Comparison of ENCODE assay signal across 19 cellular contexts in genomic region chr6:8243462-8243861, GRCh38.
DNase-seq lines count a peak whose midpoint lies in the region; ATAC-seq and TF ChIP-seq lines count a peak whose summit lies in the region.
"Had no signal": no experiment of that assay in that cellular context is flagged by ENCODE, and none has a peak within 500 bp of the region (broad histone marks: within the 10 kb centered on the region; RNA-seq: fewer than 3 reads in every experiment).

No MANE protein-coding gene starts in this region.

- H3K56ac ChIP-seq in IMR-90 (ENCODE audit: extremely low read depth, insufficient read depth, low read length) = no peak overlapping the region

- H3K14ac ChIP-seq in IMR-90 (replicated peaks; ENCODE audit: low read depth, low read length) = no peak overlapping the region

- H3K9me3 ChIP-seq in IMR-90 (ENCODE audit: control insufficient read depth, insufficient read depth, low read length) = no peaks in the 10 kb centered on the region
- H3K9me3 ChIP-seq: adrenal gland, Peyer's patch had no signal

- H3K79me1 ChIP-seq in IMR-90 (ENCODE audit: low read depth in 1 of 2, low read length in 2 of 2) = no peaks in the 10 kb centered on the region

- in situ Hi-C loops in ACHN (cut with HindIII; ENCODE audit: low pct_ligation_motif_present, low pct_unique_long_range_greater_than_20kb, low sequenced_read_pairs) = no loop called here
- in situ Hi-C loops in IMR-90 (cut with MboI; ENCODE audit: low sequenced_read_pairs) = no loop called here

- no peaks in the 10 kb centered on the region for H3K36me3 ChIP-seq in IMR-90 (ENCODE audit: control insufficient read depth, insufficient read depth, low read length)
- H3K36me3 ChIP-seq: adrenal gland, Peyer's patch had no signal

- H2BK120ac ChIP-seq in IMR-90 (ENCODE audit: low read depth, low read length) = no peak overlapping the region

- H4K8ac ChIP-seq in IMR-90 (ENCODE audit: low read depth in 2 of 2, low read length in 2 of 2) = no peak overlapping the region

- H3K4ac ChIP-seq in IMR-90 (ENCODE audit: low read depth, low read length) = no peak overlapping the region

- CTCF ChIA-PET in IMR-90 (lab: Yijun Ruan, JAX) = no interaction called here

- H3K4me1 ChIP-seq in IMR-90 (ENCODE audit: control insufficient read depth, insufficient read depth, low read length) = no peaks in the 10 kb centered on the region
- H3K4me1 ChIP-seq: adrenal gland, Peyer's patch had no signal

- H3K9ac ChIP-seq in IMR-90 (ENCODE audit: low read depth, low read length) = no peak overlapping the region

- dilution Hi-C loops in IMR-90 (cut with HindIII; ENCODE audit: low sequenced_read_pairs, unreplicated experiment) = no loop called here

- DNase-seq in ACHN (peak; percentile 11), IMR-90 (peak; percentile 6), fibroblast of pulmonary artery (ENCODE audit: low read depth) (peak; percentile 44), mesothelial cell of epicardium (ENCODE audit: low spot score in 2 of 2, unreplicated experiment in 2 of 2) (no peak), SW480 (ENCODE audit: low spot score) (no peak)
- DNase-seq: activated CD4-positive, alpha-beta memory T cell treated with anti-CD3 and anti-CD28 coated beads, Interleukin-2, amount 10 ng/mL, durations not matched to agents 7 days and 5 days; activated gamma-delta T cell treated with Interleukin-2 at 50 U/mL for 16 hours; activated T-cell treated with anti-CD3 and anti-CD28 coated beads for 4 hours; adrenal gland; central memory CD4-positive, alpha-beta T cell; head of caudate nucleus; NCI-H524; Peyer's patch; right cardiac atrium had no signal

- POLR2A ChIA-PET in IMR-90 (lab: Charles Lee; ENCODE audit: unreplicated experiment) = no interaction called here

- no peak for TF ChIP-seq POLR2A in IMR-90 (IDR thresholded peaks at IDR 0.05; ENCODE audit: low read depth, low read length)

- 28% methylated on average over 2 of the region's 3 CpGs; no CpG with 5 or more reads in 1 of the 2 experiments for WGBS in IMR-90 (ENCODE audit: extremely low coverage in 2 of 2, insufficient read length in 1 of 2), 2 experiments

- H3K27ac ChIP-seq in IMR-90 (ENCODE audit: insufficient read depth, low read length) = no peak overlapping the region
- H3K27ac ChIP-seq: adrenal gland, C4-2B, Peyer's patch had no signal

- H2BK20ac ChIP-seq in IMR-90 (ENCODE audit: low read depth, low read length) = no peak overlapping the region

- H3K36me3 Mint-ChIP-seq in mesothelial cell of epicardium = no peaks in the 10 kb centered on the region
- H3K36me3 Mint-ChIP-seq: WTC11 had no signal

- no peak overlapping the region for H2AK5ac ChIP-seq in IMR-90 (ENCODE audit: low read depth, low read length)

- no peak overlapping the region for H3K4me2 ChIP-seq in IMR-90 (ENCODE audit: low read depth, low read length)

- no peak overlapping the region for H3K18ac ChIP-seq in IMR-90 (ENCODE audit: low read depth, low read length)

- H3K23ac ChIP-seq in IMR-90 (ENCODE audit: low read depth, low read length) = no peak overlapping the region

- ATAC-seq in IMR-90 (ENCODE audit: low read depth) (no peak; the same call in 1 of the 2 replicates), GM19395 (IDR thresholded peaks at IDR 0.05; ENCODE audit: unreplicated experiment) (no peak), HG02884 (IDR thresholded peaks at IDR 0.05; ENCODE audit: unreplicated experiment) (no peak), GM19397 (IDR thresholded peaks at IDR 0.05; ENCODE audit: unreplicated experiment) (no peak)
- ATAC-seq: right cardiac atrium, WTC11 had no signal

- H2BK15ac ChIP-seq in IMR-90 (ENCODE audit: low read depth, low read length) = no peak overlapping the region

- H3K27ac Mint-ChIP-seq in mesothelial cell of epicardium = peak overlapping the region; percentile 91
- H3K27ac Mint-ChIP-seq: activated CD4-positive, alpha-beta memory T cell treated with anti-CD3 and anti-CD28 coated beads, Interleukin-2, amount 10 ng/mL, durations not matched to agents 7 days and 5 days; WTC11 had no signal

- TF ChIP-seq CTCF in IMR-90 (conservative IDR thresholded peaks at IDR 0.05; ENCODE audit: low read depth, low read length) = no peak
- no peak for TF ChIP-seq CTCF in fibroblast of pulmonary artery (IDR thresholded peaks at IDR 0.05; ENCODE audit: low read length, missing control alignments)
- TF ChIP-seq CTCF in mesothelial cell of epicardium (IDR thresholded peaks at IDR 0.05; ENCODE audit: unreplicated experiment) = no peak

- no peaks in the 10 kb centered on the region for H4K20me1 ChIP-seq in IMR-90 (ENCODE audit: insufficient read depth, low read length)

- no peak overlapping the region for H2BK5ac ChIP-seq in IMR-90 (ENCODE audit: low read depth, low read length, poor library complexity, severe bottlenecking)

- H3K9me1 ChIP-seq in IMR-90 (ENCODE audit: insufficient read depth, low read length) = no peaks in the 10 kb centered on the region

- intact Hi-C loops in IMR-90 (cut with micrococcal nuclease) = no loop called here

- peaks cover 70% of the 10 kb centered on the region for H3K4me1 Mint-ChIP-seq in mesothelial cell of epicardium
- H3K4me1 Mint-ChIP-seq: activated CD4-positive, alpha-beta memory T cell treated with anti-CD3 and anti-CD28 coated beads, Interleukin-2, amount 10 ng/mL, durations not matched to agents 7 days and 5 days had no signal

- H3K27me3 ChIP-seq in IMR-90 (ENCODE audit: control insufficient read depth, insufficient read depth, low read length) = peaks cover 1% of the 10 kb centered on the region; the same call in 1 of the 2 replicates
- H3K27me3 ChIP-seq: adrenal gland, Peyer's patch had no signal

- H3K4me3 Mint-ChIP-seq in mesothelial cell of epicardium = no peak overlapping the region
- H3K4me3 Mint-ChIP-seq: activated CD4-positive, alpha-beta memory T cell treated with anti-CD3 and anti-CD28 coated beads, Interleukin-2, amount 10 ng/mL, durations not matched to agents 7 days and 5 days; WTC11 had no signal

- H2AFZ ChIP-seq in IMR-90 (replicated peaks; ENCODE audit: low read length, poor library complexity) = no peak overlapping the region

- no peak overlapping the region for H4K91ac ChIP-seq in IMR-90 (ENCODE audit: insufficient read depth, low read depth, low read length)

- H3K27me3 Mint-ChIP-seq in mesothelial cell of epicardium (ENCODE audit: low read depth) = no peaks in the 10 kb centered on the region
- H3K27me3 Mint-ChIP-seq: activated CD4-positive, alpha-beta memory T cell treated with anti-CD3 and anti-CD28 coated beads, Interleukin-2, amount 10 ng/mL, durations not matched to agents 7 days and 5 days had no signal

- no TSS peak for BruUV-seq in IMR-90 (replicated peaks; lab: Mats Ljungman, UMichigan)

- H3K4me3 ChIP-seq in IMR-90 (ENCODE audit: insufficient read depth, low read depth, low read length) = no peak overlapping the region
- H3K4me3 ChIP-seq in fibroblast of pulmonary artery (replicated peaks; ENCODE audit: low read depth, low read length) = no peak overlapping the region
- H3K4me3 ChIP-seq: adrenal gland, Peyer's patch had no signal

- H3K9me3 Mint-ChIP-seq in mesothelial cell of epicardium = no peaks in the 10 kb centered on the region
- H3K9me3 Mint-ChIP-seq: activated CD4-positive, alpha-beta memory T cell treated with anti-CD3 and anti-CD28 coated beads, Interleukin-2, amount 10 ng/mL, durations not matched to agents 7 days and 5 days; WTC11 had no signal

- TF ChIP-seq RAD21 in IMR-90 (IDR thresholded peaks at IDR 0.05; ENCODE audit: low read length) = no peak

- H2AK9ac ChIP-seq in IMR-90 (replicated peaks; ENCODE audit: low read depth, low read length, poor library complexity) = no peak overlapping the region

- H4K5ac ChIP-seq in IMR-90 (ENCODE audit: low read depth, low read length) = no peak overlapping the region

TF ChIP-seq in IMR-90, 13 proteins besides CTCF, POLR2A, EP300 and RAD21:
- no peak for TF ChIP-seq RFX5 (IDR thresholded peaks at IDR 0.05; ENCODE audit: low read depth, low read length)
- no peak for TF ChIP-seq RCOR1 (IDR thresholded peaks at IDR 0.05; ENCODE audit: insufficient replicate concordance, low read length)
- TF ChIP-seq USF2 (IDR thresholded peaks at IDR 0.05; ENCODE audit: low read depth, low read length) = no peak
- TF ChIP-seq FOS (IDR thresholded peaks at IDR 0.05; ENCODE audit: low read depth, low read length) = no peak

Comparison
In these comparisons a context has a peak if more than half of its experiments do, and no peak if none do; other contexts are left out.
1. DNase-seq: peak in ACHN (single experiment), IMR-90 (single experiment) and fibroblast of pulmonary artery (single experiment); none in mesothelial cell of epicardium (0 of 2) and SW480 (single experiment).